Comparison of ENCODE assay signal across 8 cellular contexts in genomic region chr1:147700042-147700711, GRCh38. TPM values are rescaled to one million over a fixed set of nuclear protein-coding genes. Genes with fewer than 3 reads are reported as not detected.
DNase-seq lines count a peak whose midpoint lies in the region; ATAC-seq and TF ChIP-seq lines count a peak whose summit lies in the region.

No MANE protein-coding gene starts in this region.

- ATAC-seq in GM21423 (IDR thresholded peaks at IDR 0.05; ENCODE audit: unreplicated experiment) = peak; percentile 62
- no peak for ATAC-seq in HG03196 (IDR thresholded peaks at IDR 0.05; ENCODE audit: unreplicated experiment)

- no peak overlapping the region for H3K9ac ChIP-seq in colonic mucosa (ENCODE audit: low read depth in 2 of 2, low read length in 2 of 2)
- H3K9ac ChIP-seq in liver (ENCODE audit: low read depth in 1 of 2, low read length in 2 of 2) = no peak overlapping the region

- WGBS in liver = 24% methylated on average over 5 of the region's 5 CpGs

- H3K4me3 ChIP-seq in AG10803 (ENCODE audit: low read length) (no peak overlapping the region), colonic mucosa (no peak overlapping the region), liver (ENCODE audit: low read depth in 1 of 3, low read length in 3 of 3) (no peak overlapping the region)

- peak; percentile 64 for DNase-seq in AG10803 (ENCODE audit: low read depth)
- peak; percentile 81 for DNase-seq in NCI-H345 treated with DMSO at 0.1 percent for 48 hours (lab: John Stamatoyannopoulos, UW; ENCODE audit: unreplicated experiment)
- peak; percentile 52 for DNase-seq in activated CD4-positive, alpha-beta T cell treated with anti-CD3 and anti-CD28 coated beads, Interleukin-2, amount 50 U/mL, for 1 hour
- peak; percentile 76 for DNase-seq in colonic mucosa
- peak; percentile 15 to 30 (median 19) for DNase-seq in stimulated activated CD4-positive, alpha-beta T cell treated with anti-CD3 and anti-CD28 coated beads, TNF-alpha, amount 100 ng/mL, for 1 hour (ENCODE audit: low read depth in 3 of 3, low spot score in 1 of 3)

- peak; percentile 95 for TF ChIP-seq CTCF in AG10803 (conservative IDR thresholded peaks at IDR 0.05; ENCODE audit: low read length)
- TF ChIP-seq CTCF in colonic mucosa (IDR thresholded peaks at IDR 0.05) = peak; percentile 72
- TF ChIP-seq CTCF in liver (IDR thresholded peaks at IDR 0.05; ENCODE audit: low read depth, low read length, missing input control) = peak; percentile 83

- H3K27me3 ChIP-seq in colonic mucosa = no peaks in the 10 kb centered on the region
- H3K27me3 ChIP-seq in liver (ENCODE audit: control insufficient read depth in 4 of 4, insufficient read depth in 4 of 4, low read length in 3 of 4) = no peaks in the 10 kb centered on the region

- H3K9me3 ChIP-seq in colonic mucosa (no peaks in the 10 kb centered on the region), liver (ENCODE audit: control insufficient read depth in 4 of 4, low read length in 3 of 4) (no peaks in the 10 kb centered on the region)

- intact Hi-C loops in colonic mucosa (cut with DNase I) = loop anchor here (5.0 kb wide), 1 partner anchor 187 kb away; no protein-coding TSS in a partner anchor

- no peaks in the 10 kb centered on the region for H3K36me3 ChIP-seq in colonic mucosa
- no peaks in the 10 kb centered on the region for H3K36me3 ChIP-seq in liver (ENCODE audit: control insufficient read depth in 4 of 4, insufficient read depth in 3 of 4, low read depth in 1 of 4, low read length in 3 of 4)

- no peaks in the 10 kb centered on the region for H3K4me1 ChIP-seq in colonic mucosa
- peaks cover 0 to 8% (median 2%) of the 10 kb centered on the region in 4 donors for H3K4me1 ChIP-seq in liver (ENCODE audit: control insufficient read depth in 4 of 4, insufficient read depth in 4 of 4, low read length in 3 of 4)

- peak; percentile 77 to 83 for TF ChIP-seq RAD21 in liver (IDR thresholded peaks at IDR 0.05)

- H3K27ac ChIP-seq in colonic mucosa (no peak overlapping the region), liver (ENCODE audit: low read depth in 1 of 2, low read length in 2 of 2) (no peak overlapping the region)

TF ChIP-seq in liver, 16 proteins besides CTCF, POLR2A, EP300 and RAD21:
- TF ChIP-seq NR2F2 (IDR thresholded peaks at IDR 0.05) (no peak), SP1 (IDR thresholded peaks at IDR 0.05) (peak; percentile 11), REST (IDR thresholded peaks at IDR 0.05) (no peak), HNF4A (conservative IDR thresholded peaks at IDR 0.05) (no peak), HNF4G (IDR thresholded peaks at IDR 0.05) (no peak), FOXA1 (IDR thresholded peaks at IDR 0.05) (no peak), EGR1 (IDR thresholded peaks at IDR 0.05; ENCODE audit: low read depth in 2 of 2) (no peak), RXRA (IDR thresholded peaks at IDR 0.05) (peak in 1 of 2 donors; percentile 2), GABPA (IDR thresholded peaks at IDR 0.05 in 1 of 2, conservative IDR thresholded peaks at IDR 0.05 in 1 of 2) (no peak), FOXA2 (IDR thresholded peaks at IDR 0.05) (no peak), JUND (IDR thresholded peaks at IDR 0.05) (no peak), ATF3 (IDR thresholded peaks at IDR 0.05) (no peak), MAX (IDR thresholded peaks at IDR 0.05) (no peak), ZBTB33 (IDR thresholded peaks at IDR 0.05) (no peak), TAF1 (conservative IDR thresholded peaks at IDR 0.05) (no peak), YY1 (IDR thresholded peaks at IDR 0.05) (peak; percentile 27)

RNA-seq across cellular contexts. Expression of gene ACP6, which starts 29.9 kb away (rescaled TPM):
- 10 to 100 TPM; 21.6 to 22.7 TPM for total RNA-seq in colonic mucosa
- 1 to 10 TPM; 4.7 to 8.6 TPM for total RNA-seq in liver
- polyA plus RNA-seq in liver = 10 to 100 TPM in 1 of 2 donors, 1 to 10 TPM in 1; 7.1 to 18.1 TPM

Comparison
In these comparisons a context has a peak if more than half of its experiments do, and no peak if none do; other contexts are left out.
1. DNase-seq: peak in every context shown above with its lines; median percentile 81 in NCI-H345 treated with DMSO at 0.1 percent for 48 hours; 76 in colonic mucosa; 64 in AG10803; 52 in activated CD4-positive, alpha-beta T cell treated with anti-CD3 and anti-CD28 coated beads, Interleukin-2, amount 50 U/mL, for 1 hour; 19 in stimulated activated CD4-positive, alpha-beta T cell treated with anti-CD3 and anti-CD28 coated beads, TNF-alpha, amount 100 ng/mL, for 1 hour.